8 cellular contexts compared by ENCODE assay signal in genomic region chr2:121735520-121736074, GRCh38. TPM values are rescaled to one million over a fixed set of nuclear protein-coding genes. Genes with fewer than 3 reads are reported as not detected.
A peak's percentile ranks its signal among the peaks of the same experiment; 100 is the strongest.
DNase-seq lines count a peak whose midpoint lies in the region; ATAC-seq and TF ChIP-seq lines count a peak whose summit lies in the region.

No MANE protein-coding gene starts in this region.

- CTCF ChIA-PET in T-cell (lab: Charles Lee), result interaction anchor here (0.6 to 2.5 kb wide), 9 partner anchors 16 to 333 kb away, joined by 3 to 18 read pairs (median 4); partner anchors contain the start of genes RNU4ATAC (in 1 of the 2) and TSN (in 1 of the 2)

- peaks cover 0 to 18% (median 9%) of the 10 kb centered on the region in 12 donors for H3K4me1 ChIP-seq in heart left ventricle
- peaks cover 9 to 17% of the 10 kb centered on the region in 2 donors for H3K4me1 ChIP-seq in gastrocnemius medialis

- H3K27ac ChIP-seq in heart left ventricle (peak overlapping the region in 7 of 12 donors; percentile 70 to 86 (median 80)), gastrocnemius medialis (peak overlapping the region; percentile 85 to 95 (median 94))

- H3K4me1 Mint-ChIP-seq in T-cell, result peaks cover 50 to 66% (median 52%) of the 10 kb centered on the region in 3 donors

- H3K4me3 ChIP-seq in heart left ventricle (peak overlapping the region in 11 of 12 donors; percentile 54 to 98 (median 83)), gastrocnemius medialis (peak overlapping the region; percentile 88 to 99 (median 93))

- intact Hi-C loops in heart left ventricle (cut with DNase I) (loop anchor here in 6 of 10 donors (2.0 to 5.0 kb wide), 5 partner anchors 19 to 208 kb away; partner anchors contain the start of genes RNU4ATAC (in 5 of the 6) and TSN (in 2 of the 6)), cardiac septum (cut with DNase I) (loop anchor here (1.0 kb wide), 2 partner anchors 20 to 205 kb away; partner anchors contain the start of genes RNU4ATAC and TSN), gastrocnemius medialis (cut with DNase I; ENCODE audit: low total_unique reads) (loop anchor here (1.0 to 5.0 kb wide), 3 partner anchors 20 to 203 kb away; partner anchors contain the start of genes RNU4ATAC and TSN)

- POLR2A ChIA-PET in T-cell (lab: Charles Lee), result interaction anchor here (0.5 to 2.3 kb wide), 4 partner anchors 36 to 205 kb away, joined by 3 to 31 read pairs (median 7); partner anchors contain the start of genes CLASP1 (in 1 of the 2) and RNU4ATAC (in 1 of the 2)

- no peaks in the 10 kb centered on the region for H3K9me3 Mint-ChIP-seq in T-cell

- in situ Hi-C loops in gastrocnemius medialis (cut with MboI; ENCODE audit: low sequenced_read_pairs in 4 of 4), result loop anchor here in 1 of 4 donors (10.0 kb wide), 1 partner anchor 91 kb away; the partner anchor contains the start of gene CLASP1

- TF ChIP-seq POLR2A in heart left ventricle (IDR thresholded peaks at IDR 0.05), result no peak
- TF ChIP-seq POLR2A in gastrocnemius medialis (IDR thresholded peaks at IDR 0.05), result no peak

- peaks cover 0 to 48% (median 43%) of the 10 kb centered on the region in 9 donors for H3K36me3 ChIP-seq in heart left ventricle
- peaks cover 0 to 43% of the 10 kb centered on the region in 2 donors for H3K36me3 ChIP-seq in gastrocnemius medialis

- 44 to 48% (median 46%) methylated on average over 10 of the region's 10 CpGs for WGBS in heart left ventricle, 4 donors

- H3K27me3 Mint-ChIP-seq in T-cell, result no peaks in the 10 kb centered on the region

- no peak for ATAC-seq in heart left ventricle
- no peak for ATAC-seq in T-cell (replicated peaks in 1 of 4)
- ATAC-seq in gastrocnemius medialis, result no peak
- no peak for ATAC-seq in GM21528 (IDR thresholded peaks at IDR 0.05; ENCODE audit: low FRiP score, unreplicated experiment)

- TF ChIP-seq CTCF in heart left ventricle (IDR thresholded peaks at IDR 0.05), result no peak
- no peak for TF ChIP-seq CTCF in gastrocnemius medialis (IDR thresholded peaks at IDR 0.05 in 4 of 5, conservative IDR thresholded peaks at IDR 0.05 in 1 of 5)

- H3K4me3 Mint-ChIP-seq in T-cell, result peak overlapping the region; percentile 96 to 100 (median 97)

- H3K27me3 ChIP-seq in heart left ventricle (no peaks in the 10 kb centered on the region), gastrocnemius medialis (no peaks in the 10 kb centered on the region)

- H3K9me3 ChIP-seq in heart left ventricle (no peaks in the 10 kb centered on the region), gastrocnemius medialis (no peaks in the 10 kb centered on the region)

- H3K36me3 Mint-ChIP-seq in T-cell, result peaks cover 23% of the 10 kb centered on the region

- DNase-seq in heart left ventricle, result no peak
- DNase-seq in cardiac septum (ENCODE audit: low spot score), result no peak
- no peak for DNase-seq in T-cell
- peak; percentile 26 for DNase-seq in fibroblast of peridontal ligament (ENCODE audit: extremely low read depth)
- DNase-seq in gastrocnemius medialis, result no peak
- no peak for DNase-seq in activated effector memory CD4-positive, alpha-beta T cell treated with Interleukin-2 at 50 U/mL for 16 hours
- no peak for DNase-seq in GM19238 (ENCODE audit: insufficient read length, low spot score)

- H3K27ac Mint-ChIP-seq in T-cell, result peak overlapping the region; percentile 95 to 96

RNA-seq across cellular contexts. Expression of gene NIFK, which starts 1.1 kb away (rescaled TPM):
- 10 to 100 TPM; 19.1 to 41.3 (median 28.8) TPM for total RNA-seq in heart left ventricle
- 10 to 100 TPM; 24.6 to 38.5 TPM for polyA plus RNA-seq in heart left ventricle
- 28.8 TPM for total RNA-seq in cardiac septum
- total RNA-seq in T-cell, result 10 to 100 TPM; 29.0 to 60.0 (median 53.9) TPM
- 10 to 100 TPM; 31.1 to 42.3 (median 37.3) TPM for total RNA-seq in gastrocnemius medialis

RNA-seq across cellular contexts. Expression of gene TSN, which starts 19.9 kb away (rescaled TPM):
- 10 to 100 TPM; 36.8 to 58.8 (median 45.1) TPM for total RNA-seq in heart left ventricle
- polyA plus RNA-seq in heart left ventricle, result 10 to 100 TPM; 17.2 to 43.3 TPM
- 43.9 TPM for total RNA-seq in cardiac septum
- 10 to 100 TPM; 45.3 to 58.1 (median 48.4) TPM for total RNA-seq in T-cell
- total RNA-seq in gastrocnemius medialis, result 10 to 100 TPM; 31.8 to 49.3 (median 41.2) TPM
